In genomic region chr4:10096201-10096975, GRCh38 we compare ENCODE assay signal across 8 cellular contexts. TPM values are rescaled to one million over a fixed set of nuclear protein-coding genes. Genes with fewer than 3 reads are reported as not detected.
DNase-seq lines count a peak whose midpoint lies in the region; ATAC-seq and TF ChIP-seq lines count a peak whose summit lies in the region.

No MANE protein-coding gene starts in this region.

- peak overlapping the region; percentile 93 to 98 (median 97) for H3K27ac Mint-ChIP-seq in immature natural killer cell
- H3K27ac Mint-ChIP-seq in Caco-2 (ENCODE audit: unreplicated experiment) = no peak overlapping the region

- H3K36me3 Mint-ChIP-seq in immature natural killer cell (peaks cover 13 to 50% (median 14%) of the 10 kb centered on the region in 3 donors), Caco-2 (ENCODE audit: insufficient read depth, unreplicated experiment) (peaks cover 88% of the 10 kb centered on the region)

- H3K4me3 Mint-ChIP-seq in immature natural killer cell (peak overlapping the region; percentile 69 to 83 (median 73)), Caco-2 (ENCODE audit: unreplicated experiment) (no peak overlapping the region)

- H3K4me3 ChIP-seq in Caco-2 (ENCODE audit: low read depth, low read length) = no peak overlapping the region

- H3K27me3 ChIP-seq in Caco-2 (replicated peaks; ENCODE audit: control insufficient read depth, insufficient read depth, low read length) = no peaks in the 10 kb centered on the region

- H3K4me1 Mint-ChIP-seq in immature natural killer cell = peaks cover 99 to 100% of the 10 kb centered on the region in 2 donors
- no peaks in the 10 kb centered on the region for H3K4me1 Mint-ChIP-seq in Caco-2 (ENCODE audit: low read depth, unreplicated experiment)

- CTCF ChIA-PET in Caco-2 (lab: Charles Lee) = no interaction called here

- intact Hi-C loops in Caco-2 (cut with micrococcal nuclease; ENCODE audit: unreplicated experiment) = no loop called here

- ATAC-seq in GM18873 (IDR thresholded peaks at IDR 0.05; ENCODE audit: low FRiP score, unreplicated experiment) (peak; percentile 78), HG03103 (IDR thresholded peaks at IDR 0.05; ENCODE audit: low read depth, unreplicated experiment) (peak; percentile 77)

- H3K9me3 ChIP-seq in Caco-2 = no peaks in the 10 kb centered on the region

- peaks cover 8 to 34% (median 14%) of the 10 kb centered on the region in 3 donors for H3K27me3 Mint-ChIP-seq in immature natural killer cell (ENCODE audit: low read depth in 3 of 3)
- H3K27me3 Mint-ChIP-seq in Caco-2 (ENCODE audit: insufficient read depth, unreplicated experiment) = no peaks in the 10 kb centered on the region

- H3K27ac ChIP-seq in angular gyrus (ENCODE audit: low read depth, low read length) = peak overlapping the region; percentile 61

- POLR2A ChIA-PET in Caco-2 (lab: Charles Lee) = no interaction called here

- peaks cover 2% of the 10 kb centered on the region for H3K36me3 ChIP-seq in Caco-2 (ENCODE audit: control insufficient read depth, insufficient read depth, low read length)

- H3K9me3 Mint-ChIP-seq in immature natural killer cell = no peaks in the 10 kb centered on the region
- no peaks in the 10 kb centered on the region for H3K9me3 Mint-ChIP-seq in Caco-2 (ENCODE audit: unreplicated experiment)

- no TSS peak for BruUV-seq in Caco-2 (replicated peaks; lab: Mats Ljungman, UMichigan)

- no peak for TF ChIP-seq CTCF in Caco-2 (IDR thresholded peaks at IDR 0.05; ENCODE audit: insufficient read depth in 1 of 2, low read depth in 1 of 2, low read length in 1 of 2, severe bottlenecking in 1 of 2, unreplicated experiment in 1 of 2)

- no peaks in the 10 kb centered on the region for H3K4me1 ChIP-seq in Caco-2

- peak; percentile 70 for DNase-seq in T-helper 22 cell (ENCODE audit: low read depth)
- peak; percentile 71 to 79 (median 76) for DNase-seq in immature natural killer cell
- DNase-seq in stimulated activated CD4-positive, alpha-beta T cell treated with anti-CD3 and anti-CD28 coated beads, Interleukin-1b, Interleukin-23, amount 100 ng/mL, for 48 hours = peak; percentile 88
- DNase-seq in Caco-2 = no peak
- no peak for DNase-seq in SW480 (ENCODE audit: low spot score)

RNA-seq across cellular contexts. Expression of gene WDR1, which starts 20.2 kb away (rescaled TPM):
- 100 to 1,000 TPM; 339 to 509 (median 401) TPM for polyA plus RNA-seq in immature natural killer cell
- 250 and 270 TPM in 2 replicates for total RNA-seq in Caco-2 (2022)

Comparison
In these comparisons a context has a peak if more than half of its experiments do, and no peak if none do; other contexts are left out.
1. DNase-seq: peak in T-helper 22 cell (single experiment), immature natural killer cell (3 of 3) and stimulated activated CD4-positive, alpha-beta T cell treated with anti-CD3 and anti-CD28 coated beads, Interleukin-1b, Interleukin-23, amount 100 ng/mL, for 48 hours (single experiment); none in Caco-2 (0 of 2) and SW480 (single experiment).